ENCODE assay signal across 9 cellular contexts in the genomic region with DNA sequence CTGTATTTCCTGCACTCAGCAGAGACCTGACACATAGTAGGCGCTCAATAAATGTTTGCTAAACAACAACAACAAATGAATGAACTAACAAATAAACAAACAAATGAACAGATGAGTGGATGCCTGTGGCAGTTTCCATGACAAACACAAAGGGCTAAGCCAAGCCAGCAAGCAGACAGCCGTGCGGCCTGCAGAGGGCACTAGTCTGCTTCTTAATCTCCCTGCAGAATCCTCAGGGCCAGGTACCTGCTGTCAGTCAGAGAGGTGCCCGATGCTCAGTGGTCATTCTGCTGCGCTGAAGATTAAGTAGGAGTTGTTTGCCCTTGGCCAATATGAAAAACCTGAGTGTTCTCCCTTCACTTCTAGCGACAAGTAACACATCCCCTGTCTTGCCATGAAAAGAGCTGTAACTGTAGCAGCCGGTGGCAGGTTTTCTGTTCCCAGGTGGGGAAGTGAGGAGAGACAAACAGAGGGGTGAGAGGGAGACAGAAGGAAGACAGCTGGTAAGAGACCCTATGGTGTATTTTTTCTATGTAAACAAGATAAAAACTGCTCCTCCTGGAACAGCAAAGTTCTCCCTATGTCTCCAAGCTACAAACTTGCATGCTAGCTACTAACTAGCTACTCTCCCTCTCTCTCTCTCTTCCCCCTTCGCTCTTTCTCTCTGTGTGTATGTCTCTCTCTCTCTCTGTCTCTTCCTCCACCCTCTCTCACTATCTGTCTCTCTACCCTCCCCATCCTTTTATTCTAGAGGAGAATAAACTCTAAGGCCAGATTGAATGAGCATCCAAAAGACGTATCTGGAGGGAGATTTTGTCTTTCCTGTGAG. TPM values are rescaled to one million over a fixed set of nuclear protein-coding genes. Genes with fewer than 3 reads are reported as not detected.
DNase-seq lines count a peak whose midpoint lies in the region; ATAC-seq and TF ChIP-seq lines count a peak whose summit lies in the region.
"Had no signal": no experiment of that assay in that cellular context is flagged by ENCODE, and none has a peak within 500 bp of the region (broad histone marks: within the 10 kb centered on the region; RNA-seq: fewer than 3 reads in every experiment).

A gene (plus strand): TSS at position 779 of the 829 bp plus-strand sequence. CDS start 112 bp downstream, outside the sequence.

- no peak within 1 kb of the TSS for H3K27ac Mint-ChIP-seq in activated CD4-positive, alpha-beta memory T cell treated with anti-CD3 and anti-CD28 coated beads, Interleukin-2, amount 10 ng/mL, durations not matched to agents 7 days and 5 days

- peak; percentile 59 for TF ChIP-seq CTCF in osteoblast (IDR thresholded peaks at IDR 0.05; ENCODE audit: extremely low read depth, low read depth, low read length)

- no peak within 1 kb of the TSS for H3K4me3 Mint-ChIP-seq in activated CD4-positive, alpha-beta memory T cell treated with anti-CD3 and anti-CD28 coated beads, Interleukin-2, amount 10 ng/mL, durations not matched to agents 7 days and 5 days

- H3K9me3 Mint-ChIP-seq in activated CD4-positive, alpha-beta memory T cell treated with anti-CD3 and anti-CD28 coated beads, Interleukin-2, amount 10 ng/mL, durations not matched to agents 7 days and 5 days = no peaks in the 10 kb centered on the region

- H2AFZ ChIP-seq in osteoblast (ENCODE audit: low read length) = no peak within 1 kb of the TSS

- CTCF ChIA-PET in activated CD4-positive, alpha-beta memory T cell treated with anti-CD3 and anti-CD28 coated beads, Interleukin-2, amount 10 ng/mL, durations not matched to agents 7 days and 5 days (lab: Charles Lee) = interaction anchor here (0.7 to 1.4 kb wide), 4 partner anchors 35 to 111 kb away, joined by 3 to 4 read pairs (median 3); a partner anchor contains a TSS

- H3K9me3 ChIP-seq in osteoblast (ENCODE audit: low read depth, low read length) = no peaks in the 10 kb centered on the region

- H3K4me2 ChIP-seq in osteoblast (ENCODE audit: insufficient read depth, low read length) = no peak within 1 kb of the TSS

- DNase-seq in NK-92 treated with Interleukin-12 subunit alpha and Interleukin-12 subunit beta, amount 100 ng/mL, for 24 hours (lab: John Stamatoyannopoulos, UW) = peak; percentile 14
- DNase-seq in NK-92 (lab: John Stamatoyannopoulos, UW; ENCODE audit: unreplicated experiment) (no peak), NCI-H226 (peak; percentile 5), erythroblast (lab: John Stamatoyannopoulos, UW) (peak; percentile 53 to 68), osteoblast (ENCODE audit: insufficient read length, low spot score, missing footprints) (no peak), T1000 (lab: John Stamatoyannopoulos, UW) (no peak)
- DNase-seq in activated CD4-positive, alpha-beta memory T cell treated with anti-CD3 and anti-CD28 coated beads, Interleukin-2, amount 10 ng/mL, durations not matched to agents 7 days and 5 days = peak; percentile 47

- H3K27ac ChIP-seq in osteoblast (ENCODE audit: low read depth, low read length) = no peak within 1 kb of the TSS

- no peak within 1 kb of the TSS for H3K4me3 ChIP-seq in osteoblast (ENCODE audit: insufficient read depth, low read length)

- no peaks in the 10 kb centered on the region for H3K4me1 Mint-ChIP-seq in activated CD4-positive, alpha-beta memory T cell treated with anti-CD3 and anti-CD28 coated beads, Interleukin-2, amount 10 ng/mL, durations not matched to agents 7 days and 5 days

- no peaks in the 10 kb centered on the region for H3K79me2 ChIP-seq in osteoblast (ENCODE audit: insufficient read depth, low read length)

- no peaks in the 10 kb centered on the region for H4K20me1 ChIP-seq in osteoblast (ENCODE audit: insufficient read depth, low read length)

- ATAC-seq in HG02798 (IDR thresholded peaks at IDR 0.05; ENCODE audit: poor library complexity, unreplicated experiment) = peak; percentile 72

- POLR2A ChIA-PET in activated CD4-positive, alpha-beta memory T cell treated with anti-CD3 and anti-CD28 coated beads, Interleukin-2, amount 10 ng/mL, durations not matched to agents 7 days and 5 days (lab: Charles Lee) = no interaction called here

- H3K27me3 ChIP-seq in osteoblast (ENCODE audit: insufficient read depth, low read length) = no peaks in the 10 kb centered on the region

- no peak for TF ChIP-seq POLR2A in erythroblast (IDR thresholded peaks at IDR 0.05; ENCODE audit: low read length)

- H3K4me1 ChIP-seq in osteoblast (ENCODE audit: insufficient read depth, low read length) = no peaks in the 10 kb centered on the region

- H3K36me3 Mint-ChIP-seq in activated CD4-positive, alpha-beta memory T cell treated with anti-CD3 and anti-CD28 coated beads, Interleukin-2, amount 10 ng/mL, durations not matched to agents 7 days and 5 days (ENCODE audit: low read depth) = no peaks in the 10 kb centered on the region

- H3K36me3 ChIP-seq in osteoblast (ENCODE audit: insufficient read depth, low read length) = no peaks in the 10 kb centered on the region

- peaks cover 17% of the 10 kb centered on the region for H3K27me3 Mint-ChIP-seq in activated CD4-positive, alpha-beta memory T cell treated with anti-CD3 and anti-CD28 coated beads, Interleukin-2, amount 10 ng/mL, durations not matched to agents 7 days and 5 days

RNA-seq across cellular contexts. Expression of the gene that starts here (rescaled TPM):
- not detected for total RNA-seq in activated CD4-positive, alpha-beta memory T cell treated with anti-CD3 and anti-CD28 coated beads, Interleukin-2, amount 10 ng/mL, durations not matched to agents 7 days and 5 days
- not detected in 2 replicates for total RNA-seq in osteoblast
- total RNA-seq: urinary bladder had no signal

Comparison
In these comparisons a context has a peak if more than half of its experiments do, and no peak if none do; other contexts are left out.
1. DNase-seq: peak in NK-92 treated with Interleukin-12 subunit alpha and Interleukin-12 subunit beta, amount 100 ng/mL, for 24 hours (single experiment), NCI-H226 (single experiment) and erythroblast (2 of 2); none in NK-92 (single experiment), osteoblast (single experiment) and T1000 (single experiment).
2. Peak in DNase-seq in activated CD4-positive, alpha-beta memory T cell treated with anti-CD3 and anti-CD28 coated beads, Interleukin-2, amount 10 ng/mL, durations not matched to agents 7 days and 5 days; RNA of the gene not detected or under 1 TPM.